ENCODE assay signal across 8 cellular contexts in the genomic region with DNA sequence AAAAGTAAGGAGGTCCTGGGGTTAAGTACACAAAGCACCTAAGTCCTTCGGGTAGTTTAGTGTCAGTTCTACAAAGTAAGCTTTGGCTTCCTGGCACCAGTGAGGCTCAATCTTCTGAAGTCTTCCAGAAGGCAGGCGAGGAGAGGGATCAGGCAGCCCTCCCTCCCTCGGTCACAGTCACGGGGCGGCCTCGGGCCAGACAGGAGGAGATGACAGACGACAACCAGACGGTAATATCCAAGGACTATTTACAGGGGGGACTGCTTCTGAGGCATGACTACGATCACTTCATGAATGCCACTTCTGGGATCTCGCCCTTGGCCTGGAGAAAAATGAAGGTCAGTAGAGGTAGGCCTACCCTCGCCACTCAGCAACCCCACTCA.
A peak's percentile ranks its signal among the peaks of the same experiment; 100 is the strongest.
DNase-seq lines count a peak whose midpoint lies in the region; ATAC-seq, FAIRE-seq and TF ChIP-seq lines count a peak whose summit lies in the region.

No MANE protein-coding gene starts in this region.

- H3K27ac Mint-ChIP-seq in effector memory CD8-positive, alpha-beta T cell: peak overlapping the region; percentile 89 to 91
- peak overlapping the region; percentile 97 for H3K27ac Mint-ChIP-seq in nephron progenitor cell

- no peaks in the 10 kb centered on the region for H3K9me2 ChIP-seq in OCI-LY1 (ENCODE audit: low read depth, low read length)

- H3K4me1 Mint-ChIP-seq in effector memory CD8-positive, alpha-beta T cell (ENCODE audit: low read depth in 2 of 2): peaks cover 32 to 38% of the 10 kb centered on the region in 2 donors
- peaks cover 44% of the 10 kb centered on the region for H3K4me1 Mint-ChIP-seq in nephron progenitor cell

- no peak for ATAC-seq in effector memory CD8-positive, alpha-beta T cell (replicated peaks)
- no peak for ATAC-seq in HG02938 (IDR thresholded peaks at IDR 0.05; ENCODE audit: unreplicated experiment)
- ATAC-seq in GM18520 (IDR thresholded peaks at IDR 0.05; ENCODE audit: unreplicated experiment): no peak

- H3K4me2 ChIP-seq in OCI-LY1 (ENCODE audit: low read length): peak overlapping the region; percentile 78

- peaks cover 84% of the 10 kb centered on the region for H3K36me3 Mint-ChIP-seq in effector memory CD8-positive, alpha-beta T cell (ENCODE audit: insufficient read depth)
- peaks cover 66% of the 10 kb centered on the region for H3K36me3 Mint-ChIP-seq in nephron progenitor cell (ENCODE audit: low read depth)

- no peaks in the 10 kb centered on the region for H3F3A ChIP-seq in OCI-LY1 (ENCODE audit: insufficient read depth, low read length)

- H3K9me3 Mint-ChIP-seq in effector memory CD8-positive, alpha-beta T cell: no peaks in the 10 kb centered on the region
- H3K9me3 Mint-ChIP-seq in nephron progenitor cell: no peaks in the 10 kb centered on the region

- no peaks in the 10 kb centered on the region for H4K20me1 ChIP-seq in OCI-LY1 (ENCODE audit: insufficient read depth, low read length)

- peaks cover 11% of the 10 kb centered on the region; the same call in 1 of the 2 replicates for H3K79me2 ChIP-seq in OCI-LY1 (ENCODE audit: insufficient read depth, low read length)

- DNase-seq in effector memory CD8-positive, alpha-beta T cell: no peak
- DNase-seq in nephron progenitor cell (peak; percentile 39), D721Med (ENCODE audit: insufficient read length, low spot score) (no peak)
- no peak for DNase-seq in stimulated activated CD4-positive, alpha-beta T cell treated with anti-CD3 and anti-CD28 coated beads, Interleukin-12 subunit alpha, Interleukin-12 subunit beta, amount 100 ng/mL, for 4 hours

- no peaks in the 10 kb centered on the region for H3K9me3 ChIP-seq in ES-I3 (ENCODE audit: control insufficient read depth, insufficient read depth, low read length)
- no peaks in the 10 kb centered on the region for H3K9me3 ChIP-seq in OCI-LY1 (ENCODE audit: low read length)

- H3K36me3 ChIP-seq in ES-I3 (ENCODE audit: insufficient read depth, low read length) (peaks cover 7% of the 10 kb centered on the region), OCI-LY1 (ENCODE audit: insufficient read depth, low read length) (peaks cover 67% of the 10 kb centered on the region)

- H3K4me1 ChIP-seq in ES-I3 (ENCODE audit: insufficient read depth, low read length) (peaks cover 5% of the 10 kb centered on the region), OCI-LY1 (ENCODE audit: insufficient read depth, low read length, severe bottlenecking) (peaks cover 42% of the 10 kb centered on the region)

- FAIRE-seq in D721Med (lab: Jason Lieb, UNC): no peak

- peak overlapping the region; percentile 55 for H3K27ac ChIP-seq in OCI-LY1 (ENCODE audit: low read depth, low read length, poor library complexity, severe bottlenecking)

- H3K9ac ChIP-seq in ES-I3 (ENCODE audit: low read depth, low read length) (peak overlapping the region; percentile 98), OCI-LY1 (ENCODE audit: low read length) (peak overlapping the region; percentile 85; the same call in 1 of the 2 replicates)

- H3K4me3 ChIP-seq in OCI-LY1 (ENCODE audit: low read depth, low read length, poor library complexity, severe bottlenecking): peak overlapping the region; percentile 85

- H3K4me3 Mint-ChIP-seq in effector memory CD8-positive, alpha-beta T cell: peak overlapping the region; percentile 91 to 95
- peak overlapping the region; percentile 92 for H3K4me3 Mint-ChIP-seq in nephron progenitor cell

- no peak overlapping the region for H2AFZ ChIP-seq in OCI-LY1 (ENCODE audit: low read length)

- TF ChIP-seq CTCF in OCI-LY1 (IDR thresholded peaks at IDR 0.05; ENCODE audit: low read length): no peak
- TF ChIP-seq CTCF in nephron progenitor cell (IDR thresholded peaks at IDR 0.05): no peak
- TF ChIP-seq CTCF in D721Med (IDR thresholded peaks at IDR 0.05; ENCODE audit: insufficient read depth, missing control alignments): no peak

- H3K27me3 Mint-ChIP-seq in effector memory CD8-positive, alpha-beta T cell: no peaks in the 10 kb centered on the region
- H3K27me3 Mint-ChIP-seq in nephron progenitor cell (ENCODE audit: low read depth, poor library complexity): peaks cover 3% of the 10 kb centered on the region

- no peaks in the 10 kb centered on the region for H3K27me3 ChIP-seq in OCI-LY1 (ENCODE audit: insufficient read depth, low read length)
